In the genomic region with DNA sequence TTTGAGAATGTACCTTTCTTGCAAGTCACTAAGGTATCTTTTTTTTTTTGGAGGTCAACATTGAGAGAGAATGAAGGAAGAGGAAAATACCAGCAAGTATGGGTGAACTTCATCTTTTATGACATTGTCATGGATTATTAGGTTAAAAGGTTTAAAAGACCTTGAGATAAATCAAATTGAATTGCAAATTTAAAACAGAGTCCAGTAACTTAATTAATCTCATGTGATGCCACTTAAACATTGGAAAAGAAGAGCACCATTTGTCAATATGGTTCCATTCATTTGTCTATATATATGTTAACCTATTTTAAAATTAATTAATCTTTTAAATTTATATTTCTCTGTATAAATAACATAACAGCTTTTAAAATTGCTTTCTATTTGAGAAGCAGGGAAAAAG, we compare ENCODE assay signal across 1 cellular context.
TF ChIP-seq lines count a peak whose summit lies in the region.

No MANE protein-coding gene starts in this region.

TF ChIP-seq in GM23338, 12 proteins besides CTCF, POLR2A, EP300 and RAD21 (continued from another document):
- TF ChIP-seq, protein P1, sequence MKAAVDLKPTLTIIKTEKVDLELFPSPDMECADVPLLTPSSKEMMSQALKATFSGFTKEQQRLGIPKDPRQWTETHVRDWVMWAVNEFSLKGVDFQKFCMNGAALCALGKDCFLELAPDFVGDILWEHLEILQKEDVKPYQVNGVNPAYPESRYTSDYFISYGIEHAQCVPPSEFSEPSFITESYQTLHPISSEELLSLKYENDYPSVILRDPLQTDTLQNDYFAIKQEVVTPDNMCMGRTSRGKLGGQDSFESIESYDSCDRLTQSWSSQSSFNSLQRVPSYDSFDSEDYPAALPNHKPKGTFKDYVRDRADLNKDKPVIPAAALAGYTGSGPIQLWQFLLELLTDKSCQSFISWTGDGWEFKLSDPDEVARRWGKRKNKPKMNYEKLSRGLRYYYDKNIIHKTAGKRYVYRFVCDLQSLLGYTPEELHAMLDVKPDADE (IDR thresholded peaks at IDR 0.05): no peak
- TF ChIP-seq CREB1 (CRISPR knock-in tag; IDR thresholded peaks at IDR 0.05; ENCODE audit: low read depth): no peak
- TF ChIP-seq ZNF331 (CRISPR knock-in tag; IDR thresholded peaks at IDR 0.05; ENCODE audit: low read depth): no peak
